Comparison of ENCODE assay signal across 11 cellular contexts in the genomic region with DNA sequence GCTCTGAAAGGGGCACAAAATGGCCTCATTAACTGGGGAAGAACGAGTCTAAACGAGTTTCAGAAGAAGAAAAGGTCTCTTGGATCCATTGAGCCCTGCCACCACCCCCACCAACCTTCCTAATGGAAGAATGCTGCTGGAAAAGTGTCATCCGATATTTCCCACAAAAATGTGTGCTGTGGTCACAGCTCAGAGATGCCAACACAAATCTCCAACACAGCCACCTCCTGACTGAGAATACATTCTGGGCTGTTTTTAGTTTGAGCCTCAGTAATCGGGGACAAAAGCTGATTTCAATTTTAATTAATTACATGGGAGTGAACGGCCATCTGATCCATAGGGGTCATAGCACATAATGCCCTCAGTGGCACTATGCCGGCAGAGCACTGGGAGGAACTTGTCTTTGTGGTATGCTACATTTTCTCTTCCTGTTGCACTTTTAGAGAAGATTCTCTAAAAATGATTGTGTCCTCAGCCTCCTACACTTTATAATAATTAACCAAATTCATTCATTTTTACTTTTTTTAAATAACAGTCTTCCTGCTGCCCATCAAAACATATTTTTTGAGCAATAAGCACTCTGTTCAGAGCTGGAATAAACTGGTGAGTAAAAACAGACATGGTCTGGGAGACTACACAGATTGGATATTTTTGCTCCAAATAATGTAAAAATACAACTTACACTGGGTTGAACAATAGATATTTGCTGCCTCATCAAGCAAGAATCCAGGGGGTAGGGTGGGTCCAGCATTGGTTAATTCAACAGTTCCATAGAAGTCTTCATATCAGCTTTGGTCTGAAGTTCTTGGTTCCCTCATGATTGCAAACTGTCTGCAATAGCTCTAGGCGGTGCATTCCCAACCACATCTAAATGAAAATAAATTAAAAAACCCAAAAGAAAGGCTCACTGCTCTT.
DNase-seq lines count a peak whose midpoint lies in the region; ATAC-seq and TF ChIP-seq lines count a peak whose summit lies in the region.
"Had no signal": no experiment of that assay in that cellular context is flagged by ENCODE, and none has a peak within 500 bp of the region (broad histone marks: within the 10 kb centered on the region; RNA-seq: fewer than 3 reads in every experiment).

No MANE protein-coding gene starts in this region.

- no peaks in the 10 kb centered on the region for H3K4me1 Mint-ChIP-seq in activated naive CD4-positive, alpha-beta T cell treated with anti-CD3 and anti-CD28 coated beads for 36 hours (ENCODE audit: low read depth)
- peaks cover 5% of the 10 kb centered on the region for H3K4me1 Mint-ChIP-seq in activated naive CD4-positive, alpha-beta T cell treated with anti-CD3 and anti-CD28 coated beads, Interleukin-2, amount 10 ng/mL, durations not matched to agents 7 days and 5 days

- H3K4me2 ChIP-seq in Loucy (ENCODE audit: low read depth, low read length, poor library complexity, severe bottlenecking): no peak overlapping the region

- H3K27me3 ChIP-seq in Loucy (ENCODE audit: insufficient read depth, low read length, poor library complexity, severe bottlenecking): no peaks in the 10 kb centered on the region
- no peaks in the 10 kb centered on the region for H3K27me3 ChIP-seq in gastrocnemius medialis
- no peaks in the 10 kb centered on the region for H3K27me3 ChIP-seq in thyroid gland
- H3K27me3 ChIP-seq: pancreas had no signal

- H3K4me1 ChIP-seq in Loucy (ENCODE audit: insufficient read depth, low read length, poor library complexity, severe bottlenecking) (peaks cover 3% of the 10 kb centered on the region), gastrocnemius medialis (peaks cover 0 to 19% of the 10 kb centered on the region in 2 donors), thyroid gland (peaks cover 7 to 12% of the 10 kb centered on the region in 2 donors)

- TF ChIP-seq CTCF in Loucy (conservative IDR thresholded peaks at IDR 0.05; ENCODE audit: low read length): no peak
- TF ChIP-seq CTCF in gastrocnemius medialis (IDR thresholded peaks at IDR 0.05 in 4 of 5, conservative IDR thresholded peaks at IDR 0.05 in 1 of 5): no peak
- no peak for TF ChIP-seq CTCF in thyroid gland (IDR thresholded peaks at IDR 0.05)

- no peaks in the 10 kb centered on the region for H3K36me3 ChIP-seq in Loucy (ENCODE audit: insufficient read depth, low read length)
- H3K36me3 ChIP-seq in gastrocnemius medialis: no peaks in the 10 kb centered on the region
- no peaks in the 10 kb centered on the region for H3K36me3 ChIP-seq in thyroid gland
- H3K36me3 ChIP-seq: pancreas had no signal

- peaks cover 2% of the 10 kb centered on the region for H3K27me3 Mint-ChIP-seq in activated naive CD4-positive, alpha-beta T cell treated with anti-CD3 and anti-CD28 coated beads for 36 hours (ENCODE audit: low read depth)
- H3K27me3 Mint-ChIP-seq in activated naive CD4-positive, alpha-beta T cell treated with anti-CD3 and anti-CD28 coated beads, Interleukin-2, amount 10 ng/mL, durations not matched to agents 7 days and 5 days: peaks cover 24% of the 10 kb centered on the region
- H3K27me3 Mint-ChIP-seq: activated B cell treated with CpG ODN at 0.5 μM for 24 hours had no signal

- H3K27ac ChIP-seq in gastrocnemius medialis (peak overlapping the region in 3 of 4 donors; percentile 21 to 30 (median 28)), thyroid gland (no peak overlapping the region)

- CTCF ChIA-PET in activated naive CD4-positive, alpha-beta T cell treated with anti-CD3 and anti-CD28 coated beads for 36 hours (lab: Charles Lee): interaction anchor here (0.8 kb wide), 1 partner anchor 102 kb away, joined by 3 read pairs; no protein-coding TSS in a partner anchor
- CTCF ChIA-PET in activated naive CD4-positive, alpha-beta T cell treated with anti-CD3 and anti-CD28 coated beads, Interleukin-2, amount 10 ng/mL, durations not matched to agents 7 days and 5 days (lab: Charles Lee): interaction anchor here (1.2 kb wide), 1 partner anchor 13 kb away, joined by 3 read pairs; no protein-coding TSS in a partner anchor

- DNase-seq in dermis blood vessel endothelial cell (peak; percentile 15), gastrocnemius medialis (no peak), thyroid gland (no peak), NCI-H446 treated with DMSO at 0.1 percent for 48 hours (lab: John Stamatoyannopoulos, UW) (no peak)
- no peak for DNase-seq in activated naive CD4-positive, alpha-beta T cell treated with anti-CD3 and anti-CD28 coated beads for 36 hours
- no peak for DNase-seq in activated naive CD4-positive, alpha-beta T cell treated with anti-CD3 and anti-CD28 coated beads, Interleukin-2, amount 10 ng/mL, durations not matched to agents 7 days and 5 days
- DNase-seq: activated B cell treated with CpG ODN at 0.5 μM for 24 hours; activated naive CD4-positive, alpha-beta T cell had no signal

- H3K9me3 ChIP-seq in Loucy (ENCODE audit: insufficient read depth, low read depth, low read length) (no peaks in the 10 kb centered on the region), gastrocnemius medialis (no peaks in the 10 kb centered on the region), thyroid gland (no peaks in the 10 kb centered on the region)
- H3K9me3 ChIP-seq: pancreas had no signal

- H3F3A ChIP-seq in Loucy (ENCODE audit: low read depth): no peaks in the 10 kb centered on the region

- peak; percentile 69 for ATAC-seq in GM18511 (IDR thresholded peaks at IDR 0.05; ENCODE audit: unreplicated experiment)
- ATAC-seq in gastrocnemius medialis: no peak

- H3K9ac ChIP-seq in Loucy (ENCODE audit: low read depth, low read length, poor library complexity, severe bottlenecking): no peak overlapping the region

- no peak overlapping the region for H3K27ac Mint-ChIP-seq in activated naive CD4-positive, alpha-beta T cell treated with anti-CD3 and anti-CD28 coated beads for 36 hours
- no peak overlapping the region for H3K27ac Mint-ChIP-seq in activated naive CD4-positive, alpha-beta T cell treated with anti-CD3 and anti-CD28 coated beads, Interleukin-2, amount 10 ng/mL, durations not matched to agents 7 days and 5 days
- H3K27ac Mint-ChIP-seq: activated B cell treated with CpG ODN at 0.5 μM for 24 hours had no signal

- no peak overlapping the region for H3K4me3 Mint-ChIP-seq in activated naive CD4-positive, alpha-beta T cell treated with anti-CD3 and anti-CD28 coated beads for 36 hours
- H3K4me3 Mint-ChIP-seq in activated naive CD4-positive, alpha-beta T cell treated with anti-CD3 and anti-CD28 coated beads, Interleukin-2, amount 10 ng/mL, durations not matched to agents 7 days and 5 days: no peak overlapping the region
- H3K4me3 Mint-ChIP-seq: activated B cell treated with CpG ODN at 0.5 μM for 24 hours had no signal

- H3K4me3 ChIP-seq in Loucy (ENCODE audit: low read length, poor library complexity, severe bottlenecking): no peak overlapping the region
- H3K4me3 ChIP-seq in gastrocnemius medialis: no peak overlapping the region
- H3K4me3 ChIP-seq in thyroid gland (replicated peaks in 1 of 3): no peak overlapping the region
- H3K4me3 ChIP-seq: pancreas had no signal

- H3K9me2 ChIP-seq in Loucy (replicated peaks; ENCODE audit: low read depth, low read length): no peaks in the 10 kb centered on the region

- no peaks in the 10 kb centered on the region for H3K36me3 Mint-ChIP-seq in activated naive CD4-positive, alpha-beta T cell treated with anti-CD3 and anti-CD28 coated beads for 36 hours (ENCODE audit: low read depth)
- H3K36me3 Mint-ChIP-seq in activated naive CD4-positive, alpha-beta T cell treated with anti-CD3 and anti-CD28 coated beads, Interleukin-2, amount 10 ng/mL, durations not matched to agents 7 days and 5 days: peaks cover 3% of the 10 kb centered on the region

- in situ Hi-C loops in gastrocnemius medialis (cut with MboI; ENCODE audit: low sequenced_read_pairs in 4 of 4): no loop called here

- intact Hi-C loops in gastrocnemius medialis (cut with DNase I; ENCODE audit: low total_unique reads): no loop called here
- intact Hi-C loops in thyroid gland (cut with DNase I): no loop called here
- intact Hi-C loops in activated naive CD4-positive, alpha-beta T cell treated with anti-CD3 and anti-CD28 coated beads for 36 hours (cut with micrococcal nuclease): no loop called here

- whole genome bisulfite sequencing in thyroid gland, 2 donors: 83 to 91% methylated on average over 7 of the region's 7 CpGs

- H3K9me3 Mint-ChIP-seq in activated naive CD4-positive, alpha-beta T cell treated with anti-CD3 and anti-CD28 coated beads for 36 hours: no peaks in the 10 kb centered on the region
- H3K9me3 Mint-ChIP-seq in activated naive CD4-positive, alpha-beta T cell treated with anti-CD3 and anti-CD28 coated beads, Interleukin-2, amount 10 ng/mL, durations not matched to agents 7 days and 5 days: peaks cover 5% of the 10 kb centered on the region
- H3K9me3 Mint-ChIP-seq: activated B cell treated with CpG ODN at 0.5 μM for 24 hours had no signal

- 0 out of 2 replicates have a peak overlapping the region, but pooled peaks have one; percentile 3 for H2AFZ ChIP-seq in Loucy (ENCODE audit: low read length)

- H4K20me1 ChIP-seq in Loucy (ENCODE audit: insufficient read depth, low read length, poor library complexity, severe bottlenecking): no peaks in the 10 kb centered on the region

- no peaks in the 10 kb centered on the region for H3K79me2 ChIP-seq in Loucy (ENCODE audit: insufficient read depth, low read length)

- no peak for TF ChIP-seq POLR2A in gastrocnemius medialis (IDR thresholded peaks at IDR 0.05)
- TF ChIP-seq POLR2A in thyroid gland (IDR thresholded peaks at IDR 0.05): no peak

Comparison
In these comparisons a context has a peak if more than half of its experiments do, and no peak if none do; other contexts are left out.
1. H3K27ac ChIP-seq: peak in gastrocnemius medialis (3 of 4); none in thyroid gland (0 of 3).